ENCODE assay signal across 8 cellular contexts in the genomic region with DNA sequence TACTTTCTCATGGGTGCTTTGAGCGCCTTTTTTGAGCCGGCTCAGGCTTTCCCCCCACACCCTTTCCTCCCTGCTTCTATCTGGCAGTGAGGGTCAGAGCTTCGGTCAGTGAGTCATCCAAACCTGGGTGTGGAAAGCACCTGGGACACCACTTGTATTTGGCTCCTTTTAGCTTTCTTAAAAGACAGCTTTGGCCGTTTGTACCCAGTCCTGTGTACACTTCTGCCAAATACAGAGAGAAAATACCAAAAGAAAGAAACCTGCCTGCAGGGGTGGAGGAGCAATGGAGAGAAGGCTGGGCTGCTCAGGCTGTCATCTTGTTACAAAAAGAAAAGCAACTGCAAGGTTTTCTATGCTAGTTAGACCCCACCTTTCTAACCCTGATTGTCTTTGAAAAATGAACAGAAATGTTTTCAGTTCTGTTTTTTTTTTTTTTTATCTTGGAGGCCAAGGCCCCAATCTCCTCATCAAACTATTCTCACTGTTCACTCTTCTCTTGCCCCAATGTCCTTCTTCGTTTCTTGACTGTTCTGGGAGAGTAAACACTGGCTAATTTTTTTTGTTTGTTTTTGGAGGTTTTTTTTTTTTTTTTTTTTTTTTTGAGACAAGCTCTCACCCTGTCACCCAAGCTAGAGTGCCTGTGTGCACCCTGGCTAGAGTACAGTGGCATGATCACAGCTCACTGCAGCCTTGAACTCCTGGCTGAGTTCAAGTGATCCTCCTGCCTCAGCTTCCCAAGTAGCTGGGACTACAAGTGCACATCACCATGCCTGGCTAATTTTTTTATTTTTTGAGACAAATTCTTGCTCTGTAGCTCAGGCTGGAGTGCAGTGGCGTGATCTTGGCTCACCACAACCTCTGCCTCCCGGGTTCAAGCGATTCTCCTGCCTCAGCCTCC.
A peak's percentile ranks its signal among the peaks of the same experiment; 100 is the strongest.
DNase-seq lines count a peak whose midpoint lies in the region; ATAC-seq and TF ChIP-seq lines count a peak whose summit lies in the region.

No MANE protein-coding gene starts in this region.

- peak in 1 of 2 donors; percentile 41 for ATAC-seq in activated T-cell treated with anti-CD3 and anti-CD28 coated beads, Interleukin-2, amount 50 U/mL, for 72 hours (replicated peaks in 1 of 2)
- ATAC-seq in HG03354 (IDR thresholded peaks at IDR 0.05; ENCODE audit: poor library complexity, severe bottlenecking, unreplicated experiment): peak; percentile 58

- H3K36me3 ChIP-seq in colonic mucosa: peaks cover 13% of the 10 kb centered on the region
- peaks cover 37% of the 10 kb centered on the region for H3K36me3 ChIP-seq in suprapubic skin

- TF ChIP-seq CTCF in colonic mucosa (IDR thresholded peaks at IDR 0.05) (no peak), suprapubic skin (IDR thresholded peaks at IDR 0.05) (no peak)

- H3K27ac ChIP-seq in colonic mucosa (peak overlapping the region; percentile 66), suprapubic skin (peak overlapping the region; percentile 67)

- H3K27ac Mint-ChIP-seq in activated T-cell treated with anti-CD3 and anti-CD28 coated beads, Interleukin-2, amount 50 U/mL, for 72 hours: peak overlapping the region; percentile 67

- WGBS in suprapubic skin: 52% methylated on average over 8 of the region's 8 CpGs

- H3K27me3 ChIP-seq in colonic mucosa (no peaks in the 10 kb centered on the region), suprapubic skin (no peaks in the 10 kb centered on the region)

- no peaks in the 10 kb centered on the region for H3K9me3 Mint-ChIP-seq in activated T-cell treated with anti-CD3 and anti-CD28 coated beads, Interleukin-2, amount 50 U/mL, for 72 hours

- no peak for TF ChIP-seq EP300 in suprapubic skin (IDR thresholded peaks at IDR 0.05)

- peaks cover 0 to 5% of the 10 kb centered on the region in 2 donors for H3K36me3 Mint-ChIP-seq in activated T-cell treated with anti-CD3 and anti-CD28 coated beads, Interleukin-2, amount 50 U/mL, for 72 hours (ENCODE audit: insufficient read depth in 2 of 2)

- H3K4me1 Mint-ChIP-seq in activated T-cell treated with anti-CD3 and anti-CD28 coated beads, Interleukin-2, amount 50 U/mL, for 72 hours (ENCODE audit: low read depth): peaks cover 27% of the 10 kb centered on the region

- H3K4me3 Mint-ChIP-seq in activated T-cell treated with anti-CD3 and anti-CD28 coated beads, Interleukin-2, amount 50 U/mL, for 72 hours: no peak overlapping the region

- no peak for DNase-seq in activated T-cell treated with anti-CD3 and anti-CD28 coated beads, Interleukin-2, amount 50 U/mL, for 72 hours
- DNase-seq in activated T-cell treated with anti-CD3 and anti-CD28 coated beads, Interleukin-2, amount 50 U/mL, for 1 hour: no peak
- DNase-seq in colonic mucosa (peak; percentile 53), suprapubic skin (ENCODE audit: low spot score in 2 of 2) (peak in 1 of 2 donors; percentile 16), NCI-H187 (lab: John Stamatoyannopoulos, UW) (no peak), NCI-H146 treated with DMSO at 0.1 percent for 48 hours (lab: John Stamatoyannopoulos, UW; ENCODE audit: unreplicated experiment) (no peak), medulla oblongata (ENCODE audit: extremely low spot score) (no peak)

- intact Hi-C loops in colonic mucosa (cut with DNase I): no loop called here

- H3K27me3 Mint-ChIP-seq in activated T-cell treated with anti-CD3 and anti-CD28 coated beads, Interleukin-2, amount 50 U/mL, for 72 hours (ENCODE audit: low read depth): no peaks in the 10 kb centered on the region

- H3K4me1 ChIP-seq in colonic mucosa: peaks cover 12% of the 10 kb centered on the region
- H3K4me1 ChIP-seq in suprapubic skin: peaks cover 27% of the 10 kb centered on the region

- TF ChIP-seq POLR2A in suprapubic skin (IDR thresholded peaks at IDR 0.05): no peak

- peak overlapping the region in 1 of 2 donors; percentile 65 for H3K9ac ChIP-seq in colonic mucosa (ENCODE audit: low read depth in 2 of 2, low read length in 2 of 2)

- H3K9me3 ChIP-seq in colonic mucosa (no peaks in the 10 kb centered on the region), suprapubic skin (no peaks in the 10 kb centered on the region)

- H3K4me3 ChIP-seq in colonic mucosa (no peak overlapping the region), suprapubic skin (no peak overlapping the region)
